26 cellular contexts compared by ENCODE assay signal in the genomic region with DNA sequence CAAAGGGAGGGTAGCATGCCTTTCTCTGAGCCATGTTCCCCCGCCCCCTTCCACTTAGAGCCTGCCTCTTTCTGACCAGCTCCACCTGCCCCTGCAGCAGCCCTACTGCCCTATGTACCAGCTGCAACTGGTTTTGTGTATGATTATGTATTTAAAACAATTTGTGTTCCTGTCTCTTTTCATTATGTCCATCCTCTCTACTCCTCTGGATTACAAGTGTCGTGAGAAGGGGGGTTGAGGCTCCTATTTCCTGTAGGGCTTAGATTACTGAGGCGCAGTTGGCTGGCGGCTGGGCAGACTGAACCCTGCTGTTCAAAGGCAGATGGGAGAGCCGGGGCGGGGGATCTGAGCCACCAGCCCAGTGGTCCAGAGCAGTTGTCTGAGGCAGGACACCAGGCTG.
DNase-seq lines count a peak whose midpoint lies in the region; ATAC-seq and TF ChIP-seq lines count a peak whose summit lies in the region.
"Had no signal": no experiment of that assay in that cellular context is flagged by ENCODE, and none has a peak within 500 bp of the region (broad histone marks: within the 10 kb centered on the region; RNA-seq: fewer than 3 reads in every experiment).

No MANE protein-coding gene starts in this region.

- H3F3A ChIP-seq in GM23338 (replicated peaks; ENCODE audit: low read depth): no peaks in the 10 kb centered on the region

- no peaks in the 10 kb centered on the region for H3K9me3 ChIP-seq in Panc1 (ENCODE audit: control insufficient read depth, insufficient read depth, low read depth, low read length)
- H3K9me3 ChIP-seq in MG63: no peaks in the 10 kb centered on the region
- H3K9me3 ChIP-seq in Caco-2: no peaks in the 10 kb centered on the region
- H3K9me3 ChIP-seq: ascending aorta, prostate gland, upper lobe of right lung had no signal

- H3K4me1 ChIP-seq in GM23338 (ENCODE audit: insufficient read depth) (peaks cover 8% of the 10 kb centered on the region), Panc1 (ENCODE audit: control insufficient read depth, insufficient read depth, low read length) (peaks cover 8% of the 10 kb centered on the region), Caco-2 (peaks cover 16% of the 10 kb centered on the region)
- H3K4me1 ChIP-seq: ascending aorta, prostate gland had no signal

- H3K4me2 ChIP-seq in GM23338: no peak overlapping the region
- H3K4me2 ChIP-seq: BLaER1 had no signal

- H3K36me3 Mint-ChIP-seq in GM23338 (ENCODE audit: low read depth): peaks cover 9% of the 10 kb centered on the region
- no peaks in the 10 kb centered on the region for H3K36me3 Mint-ChIP-seq in Caco-2 (ENCODE audit: insufficient read depth, unreplicated experiment)

- no peaks in the 10 kb centered on the region for H3K27me3 ChIP-seq in GM23338 (ENCODE audit: insufficient read depth)
- H3K27me3 ChIP-seq in Panc1 (ENCODE audit: control insufficient read depth, insufficient read depth, low read length): no peaks in the 10 kb centered on the region
- no peaks in the 10 kb centered on the region for H3K27me3 ChIP-seq in MG63
- no peaks in the 10 kb centered on the region for H3K27me3 ChIP-seq in Caco-2 (replicated peaks; ENCODE audit: control insufficient read depth, insufficient read depth, low read length)
- H3K27me3 ChIP-seq: ascending aorta, BLaER1, cardiac muscle cell, upper lobe of right lung had no signal

- no peak for DNase-seq in GM23338 (ENCODE audit: low spot score)
- DNase-seq in NCI-H2107 (lab: John Stamatoyannopoulos, UW): peak; percentile 25
- DNase-seq in Panc1 (ENCODE audit: low read depth, low spot score): no peak
- peak; percentile 23 for DNase-seq in iPS-NIHi11 (ENCODE audit: low spot score)
- no peak for DNase-seq in MG63
- DNase-seq in Caco-2: no peak
- no peak for DNase-seq in activated gamma-delta T cell (lab: John Stamatoyannopoulos, UW)
- no peak for DNase-seq in GDM1 (lab: John Stamatoyannopoulos, UW)
- DNase-seq: activated CD4-positive, CD25-positive, alpha-beta regulatory T cell treated with anti-CD3 and anti-CD28 coated beads, Interleukin-2, amount 50 U/mL, for 72 hours; activated CD8-positive, alpha-beta T cell treated with anti-CD3 and anti-CD28 coated beads for 36 hours; activated naive CD8-positive, alpha-beta T cell treated with anti-CD3 and anti-CD28 coated beads, Interleukin-2, amount 10 ng/mL, durations not matched to agents 7 days and 5 days; DMS79 treated with DMSO at 0.1 percent for 48 hours; effector memory CD8-positive, alpha-beta T cell; erythroblast; mammary epithelial cell; MV-4-11; NCI-H1930; stimulated activated CD4-positive, alpha-beta T cell treated with anti-CD3 and anti-CD28 coated beads, Interleukin-4, amount 100 ng/mL, for 4 hours; stimulated activated naive B cell treated with anti-CD40 and anti-IgM and Interleukin-4, amounts not matched to agents 10 μg/mL and 1 μg/mL and 100 μg/mL, for 72 hours; upper lobe of right lung had no signal

- CTCF ChIA-PET in Panc1 (lab: Charles Lee) (no interaction called here), Caco-2 (lab: Charles Lee) (no interaction called here)

- no peaks in the 10 kb centered on the region for H4K20me1 ChIP-seq in GM23338 (replicated peaks; ENCODE audit: insufficient read depth)
- H4K20me1 ChIP-seq: BLaER1 had no signal

- TF ChIP-seq CTCF in GM23338 (conservative IDR thresholded peaks at IDR 0.05; ENCODE audit: low read depth in 2 of 2): no peak
- TF ChIP-seq CTCF in Panc1 (IDR thresholded peaks at IDR 0.05): no peak
- TF ChIP-seq CTCF in Caco-2 (IDR thresholded peaks at IDR 0.05; ENCODE audit: insufficient read depth in 1 of 2, low read depth in 1 of 2, low read length in 1 of 2, severe bottlenecking in 1 of 2, unreplicated experiment in 1 of 2): no peak

- 0 out of 2 replicates have a peak, but pooled peaks cover 5% of the 10 kb centered on the region for H3K9me2 ChIP-seq in GM23338 (ENCODE audit: insufficient read depth)

- H3K4me3 Mint-ChIP-seq in GM23338: no peak overlapping the region
- no peak overlapping the region for H3K4me3 Mint-ChIP-seq in Caco-2 (ENCODE audit: unreplicated experiment)
- H3K4me3 Mint-ChIP-seq: activated CD8-positive, alpha-beta T cell treated with anti-CD3 and anti-CD28 coated beads for 36 hours; activated naive CD8-positive, alpha-beta T cell treated with anti-CD3 and anti-CD28 coated beads, Interleukin-2, amount 10 ng/mL, durations not matched to agents 7 days and 5 days; effector memory CD8-positive, alpha-beta T cell; stimulated activated naive B cell treated with anti-CD40 and anti-IgM and Interleukin-4, amounts not matched to agents 10 μg/mL and 1 μg/mL and 100 μg/mL, for 72 hours had no signal

- intact Hi-C loops in Panc1 (cut with micrococcal nuclease; ENCODE audit: unreplicated experiment) (loop anchor here (10.0 kb wide), 1 partner anchor 84 kb away; no protein-coding TSS in a partner anchor), Caco-2 (cut with micrococcal nuclease; ENCODE audit: unreplicated experiment) (no loop called here)

- H2AFZ ChIP-seq in GM23338: no peak overlapping the region

- peak; percentile 71 for ATAC-seq in GM23338
- ATAC-seq in Panc1: no peak
- ATAC-seq: activated CD8-positive, alpha-beta T cell treated with anti-CD3 and anti-CD28 coated beads for 36 hours; effector memory CD8-positive, alpha-beta T cell; stimulated activated naive B cell treated with anti-CD40 and anti-IgM and Interleukin-4, amounts not matched to agents 10 μg/mL and 1 μg/mL and 100 μg/mL, for 72 hours; upper lobe of right lung had no signal

- POLR2A ChIA-PET in Panc1 (lab: Charles Lee): no interaction called here
- POLR2A ChIA-PET in Caco-2 (lab: Charles Lee): no interaction called here

- H3K27ac ChIP-seq in GM23338 (ENCODE audit: low read depth): no peak overlapping the region
- peak overlapping the region; percentile 61; the same call in 1 of the 2 replicates for H3K27ac ChIP-seq in Panc1 (ENCODE audit: low read length)
- H3K27ac ChIP-seq: ascending aorta, BLaER1, cardiac muscle cell, coronary artery, prostate gland, SK-N-MC, upper lobe of right lung had no signal

- H3K4me3 ChIP-seq in GM23338: no peak overlapping the region
- H3K4me3 ChIP-seq in Panc1 (ENCODE audit: low read depth in 2 of 2, low read length in 2 of 2): no peak overlapping the region
- H3K4me3 ChIP-seq in MG63: no peak overlapping the region
- no peak overlapping the region for H3K4me3 ChIP-seq in Caco-2 (ENCODE audit: low read depth, low read length)
- H3K4me3 ChIP-seq: ascending aorta, BLaER1, cardiac muscle cell, coronary artery, prostate gland, SK-N-MC, upper lobe of right lung had no signal

- no peaks in the 10 kb centered on the region for H3K79me2 ChIP-seq in GM23338 (replicated peaks; ENCODE audit: insufficient read depth)

- BruUV-seq in Panc1 (replicated peaks; lab: Mats Ljungman, UMichigan) (no TSS peak), Caco-2 (replicated peaks; lab: Mats Ljungman, UMichigan) (no TSS peak)

- H3K27me3 Mint-ChIP-seq in GM23338 (ENCODE audit: insufficient read depth, low read depth, poor library complexity) (peaks cover 2% of the 10 kb centered on the region), Caco-2 (ENCODE audit: insufficient read depth, unreplicated experiment) (no peaks in the 10 kb centered on the region)
- H3K27me3 Mint-ChIP-seq: effector memory CD8-positive, alpha-beta T cell; stimulated activated naive B cell treated with anti-CD40 and anti-IgM and Interleukin-4, amounts not matched to agents 10 μg/mL and 1 μg/mL and 100 μg/mL, for 72 hours had no signal

- H3K36me3 ChIP-seq in GM23338 (ENCODE audit: insufficient read depth) (no peaks in the 10 kb centered on the region), Panc1 (ENCODE audit: control insufficient read depth, insufficient read depth, low read length) (no peaks in the 10 kb centered on the region), MG63 (no peaks in the 10 kb centered on the region), Caco-2 (ENCODE audit: control insufficient read depth, insufficient read depth, low read length) (no peaks in the 10 kb centered on the region; the same call in 1 of the 2 replicates)
- H3K36me3 ChIP-seq: ascending aorta, BLaER1, cardiac muscle cell, prostate gland, upper lobe of right lung had no signal

- H3K4me1 Mint-ChIP-seq in GM23338 (peaks cover 17% of the 10 kb centered on the region), Caco-2 (ENCODE audit: low read depth, unreplicated experiment) (peaks cover 12% of the 10 kb centered on the region)

- in situ Hi-C loops in Panc1 (cut with HindIII; ENCODE audit: low pct_unique_long_range_greater_than_20kb, low sequenced_read_pairs): no loop called here

- H3K27ac Mint-ChIP-seq in GM23338: peak overlapping the region; percentile 2; the same call in 1 of the 2 replicates
- no peak overlapping the region for H3K27ac Mint-ChIP-seq in Caco-2 (ENCODE audit: unreplicated experiment)
- H3K27ac Mint-ChIP-seq: activated CD8-positive, alpha-beta T cell treated with anti-CD3 and anti-CD28 coated beads for 36 hours; activated naive CD8-positive, alpha-beta T cell treated with anti-CD3 and anti-CD28 coated beads, Interleukin-2, amount 10 ng/mL, durations not matched to agents 7 days and 5 days; effector memory CD8-positive, alpha-beta T cell; stimulated activated naive B cell treated with anti-CD40 and anti-IgM and Interleukin-4, amounts not matched to agents 10 μg/mL and 1 μg/mL and 100 μg/mL, for 72 hours had no signal

- H3K9me3 Mint-ChIP-seq in GM23338 (peaks cover 8% of the 10 kb centered on the region), Caco-2 (ENCODE audit: unreplicated experiment) (peaks cover 27% of the 10 kb centered on the region)

TF ChIP-seq in GM23338, 12 proteins besides CTCF, POLR2A, EP300 and RAD21:
- TF ChIP-seq NANOG (IDR thresholded peaks at IDR 0.05; ENCODE audit: borderline replicate concordance): no peak
- no peak for TF ChIP-seq CREB1 (CRISPR knock-in tag; IDR thresholded peaks at IDR 0.05; ENCODE audit: low read depth)
- TF ChIP-seq JUNB (IDR thresholded peaks at IDR 0.05; ENCODE audit: unreplicated experiment): no peak
- no peak for TF ChIP-seq ZNF331 (CRISPR knock-in tag; IDR thresholded peaks at IDR 0.05; ENCODE audit: low read depth)

Comparison
In these comparisons a context has a peak if more than half of its experiments do, and no peak if none do; other contexts are left out.
1. DNase-seq: peak in NCI-H2107 (single experiment) and iPS-NIHi11 (single experiment); none in GM23338 (single experiment), Panc1 (single experiment), MG63 (single experiment), Caco-2 (0 of 2), activated gamma-delta T cell (single experiment) and GDM1 (single experiment).